Comparison of ENCODE assay signal across 1 cellular context in the genomic region with DNA sequence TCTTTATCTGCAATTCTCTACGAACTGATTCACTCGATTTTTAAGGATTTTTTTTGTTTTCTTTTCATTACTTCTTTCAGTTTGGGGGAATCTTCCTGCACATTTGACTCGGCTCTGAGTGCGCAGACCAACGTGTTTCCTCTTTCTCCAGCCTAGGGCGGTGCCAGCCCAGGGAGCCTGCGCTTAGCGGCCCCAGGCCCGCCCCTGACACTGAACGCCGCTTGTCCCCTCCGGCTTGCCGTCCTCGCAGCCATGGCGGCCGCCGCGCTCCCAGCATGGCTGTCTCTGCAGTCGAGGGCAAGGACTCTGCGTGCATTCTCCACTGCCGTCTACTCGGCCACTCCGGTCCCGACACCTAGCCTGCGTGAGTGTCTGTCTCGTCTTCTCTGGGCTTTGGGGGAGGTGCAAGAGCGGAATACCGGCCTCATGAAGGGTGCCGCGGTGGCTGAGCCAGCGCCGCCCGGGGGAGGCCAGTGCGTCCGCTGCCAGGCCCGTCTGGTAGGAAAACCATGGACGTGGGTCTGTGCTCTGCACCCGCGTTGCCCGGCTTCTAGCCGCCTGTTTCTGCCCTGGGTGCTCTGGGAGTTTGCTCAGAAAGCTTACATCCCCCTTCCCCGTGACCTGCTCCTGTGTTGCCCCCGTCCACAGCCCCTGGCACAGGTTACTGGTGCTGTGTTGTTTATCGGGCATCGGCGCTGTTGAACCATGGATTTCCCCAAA.
TF ChIP-seq lines count a peak whose summit lies in the region.

Gene MRPS35 (plus strand): TSS at position 241 of the 720 bp plus-strand sequence. CDS start 12 bp downstream, at position 253.

TF ChIP-seq in GM12878, 131 proteins besides CTCF, POLR2A, EP300 and RAD21 (continued from another document and continues in another):
- TF ChIP-seq, protein P1, sequence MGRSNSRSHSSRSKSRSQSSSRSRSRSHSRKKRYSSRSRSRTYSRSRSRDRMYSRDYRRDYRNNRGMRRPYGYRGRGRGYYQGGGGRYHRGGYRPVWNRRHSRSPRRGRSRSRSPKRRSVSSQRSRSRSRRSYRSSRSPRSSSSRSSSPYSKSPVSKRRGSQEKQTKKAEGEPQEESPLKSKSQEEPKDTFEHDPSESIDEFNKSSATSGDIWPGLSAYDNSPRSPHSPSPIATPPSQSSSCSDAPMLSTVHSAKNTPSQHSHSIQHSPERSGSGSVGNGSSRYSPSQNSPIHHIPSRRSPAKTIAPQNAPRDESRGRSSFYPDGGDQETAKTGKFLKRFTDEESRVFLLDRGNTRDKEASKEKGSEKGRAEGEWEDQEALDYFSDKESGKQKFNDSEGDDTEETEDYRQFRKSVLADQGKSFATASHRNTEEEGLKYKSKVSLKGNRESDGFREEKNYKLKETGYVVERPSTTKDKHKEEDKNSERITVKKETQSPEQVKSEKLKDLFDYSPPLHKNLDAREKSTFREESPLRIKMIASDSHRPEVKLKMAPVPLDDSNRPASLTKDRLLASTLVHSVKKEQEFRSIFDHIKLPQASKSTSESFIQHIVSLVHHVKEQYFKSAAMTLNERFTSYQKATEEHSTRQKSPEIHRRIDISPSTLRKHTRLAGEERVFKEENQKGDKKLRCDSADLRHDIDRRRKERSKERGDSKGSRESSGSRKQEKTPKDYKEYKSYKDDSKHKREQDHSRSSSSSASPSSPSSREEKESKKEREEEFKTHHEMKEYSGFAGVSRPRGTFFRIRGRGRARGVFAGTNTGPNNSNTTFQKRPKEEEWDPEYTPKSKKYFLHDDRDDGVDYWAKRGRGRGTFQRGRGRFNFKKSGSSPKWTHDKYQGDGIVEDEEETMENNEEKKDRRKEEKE (IDR thresholded peaks at IDR 0.05), result no peak
- TF ChIP-seq IRF4 (IDR thresholded peaks at IDR 0.05; ENCODE audit: low read depth, low read length) (no peak), SUZ12 (IDR thresholded peaks at IDR 0.05; ENCODE audit: unreplicated experiment) (no peak), MTA2 (IDR thresholded peaks at IDR 0.05; ENCODE audit: low read depth) (no peak), EED (IDR thresholded peaks at IDR 0.05; ENCODE audit: low read depth) (no peak; the same call in 1 of the 2 replicates), RUNX3 (IDR thresholded peaks at IDR 0.05; ENCODE audit: low read length) (peak; percentile 28; the same call in 1 of the 2 replicates), DPF2 (IDR thresholded peaks at IDR 0.05) (0 out of 2 replicates have a peak, but pooled peaks have one; percentile 34), CHD2 (IDR thresholded peaks at IDR 0.05; ENCODE audit: borderline replicate concordance, low read depth, low read length) (peak; percentile 47; the same call in 1 of the 2 replicates), TCF12 (IDR thresholded peaks at IDR 0.05; ENCODE audit: low read depth, low read length) (peak; percentile 52; the same call in 1 of the 2 replicates), POLR2AphosphoS5 (IDR thresholded peaks at IDR 0.05; ENCODE audit: low read length) (peak; percentile 93), NR2C2 (IDR thresholded peaks at IDR 0.05; ENCODE audit: borderline replicate concordance, control insufficient read depth, insufficient read length, low read depth) (no peak), BHLHE40 (IDR thresholded peaks at IDR 0.05; ENCODE audit: borderline replicate concordance in 1 of 2, low read depth in 2 of 2, low read length in 1 of 2) (peak in 1 of 2 experiments; percentile 34; a peak in 1 of 4 replicates), BACH1 (IDR thresholded peaks at IDR 0.05; ENCODE audit: borderline replicate concordance) (no peak), HCFC1 (IDR thresholded peaks at IDR 0.05; ENCODE audit: low read length) (peak; percentile 70), FOXK2 (IDR thresholded peaks at IDR 0.05) (no peak), EZH2 (IDR thresholded peaks at IDR 0.05; ENCODE audit: borderline replicate concordance, control insufficient read depth, low read depth, low read length) (no peak), SIX5 (IDR thresholded peaks at IDR 0.05; ENCODE audit: low read depth, low read length, severe bottlenecking) (peak; percentile 56), ZNF622 (IDR thresholded peaks at IDR 0.05) (no peak), PAX5 (IDR thresholded peaks at IDR 0.05; ENCODE audit: borderline replicate concordance, low read depth, low read length) (peak; percentile 23; the same call in 1 of the 2 replicates), SMARCA5 (IDR thresholded peaks at IDR 0.05) (peak; percentile 16; the same call in 1 of the 2 replicates), E4F1 (IDR thresholded peaks at IDR 0.05; ENCODE audit: borderline replicate concordance, partially characterized antibody) (peak; percentile 48), RAD51 (IDR thresholded peaks at IDR 0.05) (no peak), E2F4 (IDR thresholded peaks at IDR 0.05; ENCODE audit: low read depth, low read length) (0 out of 2 replicates have a peak, but pooled peaks have one; percentile 23), POU2F2 (IDR thresholded peaks at IDR 0.05; ENCODE audit: borderline replicate concordance, low read depth, low read length) (peak; percentile 81; the same call in 2 of the 3 replicates), NR2F1 (conservative IDR thresholded peaks at IDR 0.05) (no peak), SIN3A (IDR thresholded peaks at IDR 0.05; ENCODE audit: low read depth, low read length) (peak; percentile 92), ETV6 (conservative IDR thresholded peaks at IDR 0.05 in 1 of 2, IDR thresholded peaks at IDR 0.05 in 1 of 2; ENCODE audit: borderline replicate concordance in 1 of 2, low read depth in 1 of 2) (no peak; a peak in 1 of 4 replicates), ELK1 (IDR thresholded peaks at IDR 0.05; ENCODE audit: low read depth, low read length) (no peak), BMI1 (IDR thresholded peaks at IDR 0.05; ENCODE audit: borderline replicate concordance) (no peak), TAF1 (IDR thresholded peaks at IDR 0.05; ENCODE audit: borderline replicate concordance, low read depth, low read length) (peak; percentile 90), CREB1 (IDR thresholded peaks at IDR 0.05; ENCODE audit: low read depth) (peak; percentile 77), PKNOX1 (IDR thresholded peaks at IDR 0.05) (no peak), HDGF (IDR thresholded peaks at IDR 0.05) (peak; percentile 85; the same call in 1 of the 2 replicates), IKZF2 (IDR thresholded peaks at IDR 0.05) (peak in 1 of 2 experiments; percentile 35; a peak in 1 of 4 replicates), PML (IDR thresholded peaks at IDR 0.05; ENCODE audit: low read length) (peak; percentile 95), JUND (IDR thresholded peaks at IDR 0.05; ENCODE audit: low read depth, low read length) (no peak), RB1 (IDR thresholded peaks at IDR 0.05; ENCODE audit: borderline replicate concordance) (peak; percentile 78; the same call in 1 of the 2 replicates), CHD1 (IDR thresholded peaks at IDR 0.05; ENCODE audit: low read depth, low read length) (no peak), BCL11A (IDR thresholded peaks at IDR 0.05; ENCODE audit: low read depth, low read length) (no peak), PRDM15 (CRISPR knock-in tag; IDR thresholded peaks at IDR 0.05) (no peak)
- TF ChIP-seq, protein P2, sequence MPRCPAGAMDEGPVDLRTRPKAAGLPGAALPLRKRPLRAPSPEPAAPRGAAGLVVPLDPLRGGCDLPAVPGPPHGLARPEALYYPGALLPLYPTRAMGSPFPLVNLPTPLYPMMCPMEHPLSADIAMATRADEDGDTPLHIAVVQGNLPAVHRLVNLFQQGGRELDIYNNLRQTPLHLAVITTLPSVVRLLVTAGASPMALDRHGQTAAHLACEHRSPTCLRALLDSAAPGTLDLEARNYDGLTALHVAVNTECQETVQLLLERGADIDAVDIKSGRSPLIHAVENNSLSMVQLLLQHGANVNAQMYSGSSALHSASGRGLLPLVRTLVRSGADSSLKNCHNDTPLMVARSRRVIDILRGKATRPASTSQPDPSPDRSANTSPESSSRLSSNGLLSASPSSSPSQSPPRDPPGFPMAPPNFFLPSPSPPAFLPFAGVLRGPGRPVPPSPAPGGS (IDR thresholded peaks at IDR 0.05; ENCODE audit: borderline replicate concordance, insufficient read depth, low read depth, low read length, poor library complexity, severe bottlenecking), result no peak
- TF ChIP-seq, protein P3, sequence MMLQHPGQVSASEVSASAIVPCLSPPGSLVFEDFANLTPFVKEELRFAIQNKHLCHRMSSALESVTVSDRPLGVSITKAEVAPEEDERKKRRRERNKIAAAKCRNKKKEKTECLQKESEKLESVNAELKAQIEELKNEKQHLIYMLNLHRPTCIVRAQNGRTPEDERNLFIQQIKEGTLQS (IDR thresholded peaks at IDR 0.05; ENCODE audit: borderline replicate concordance, extremely low read depth, low read depth, low read length), result no peak
- TF ChIP-seq, protein P4, sequence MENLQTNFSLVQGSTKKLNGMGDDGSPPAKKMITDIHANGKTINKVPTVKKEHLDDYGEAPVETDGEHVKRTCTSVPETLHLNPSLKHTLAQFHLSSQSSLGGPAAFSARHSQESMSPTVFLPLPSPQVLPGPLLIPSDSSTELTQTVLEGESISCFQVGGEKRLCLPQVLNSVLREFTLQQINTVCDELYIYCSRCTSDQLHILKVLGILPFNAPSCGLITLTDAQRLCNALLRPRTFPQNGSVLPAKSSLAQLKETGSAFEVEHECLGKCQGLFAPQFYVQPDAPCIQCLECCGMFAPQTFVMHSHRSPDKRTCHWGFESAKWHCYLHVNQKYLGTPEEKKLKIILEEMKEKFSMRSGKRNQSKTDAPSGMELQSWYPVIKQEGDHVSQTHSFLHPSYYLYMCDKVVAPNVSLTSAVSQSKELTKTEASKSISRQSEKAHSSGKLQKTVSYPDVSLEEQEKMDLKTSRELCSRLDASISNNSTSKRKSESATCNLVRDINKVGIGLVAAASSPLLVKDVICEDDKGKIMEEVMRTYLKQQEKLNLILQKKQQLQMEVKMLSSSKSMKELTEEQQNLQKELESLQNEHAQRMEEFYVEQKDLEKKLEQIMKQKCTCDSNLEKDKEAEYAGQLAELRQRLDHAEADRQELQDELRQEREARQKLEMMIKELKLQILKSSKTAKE (IDR thresholded peaks at IDR 0.05; ENCODE audit: low read depth, poor library complexity, severe bottlenecking), result no peak
